34 cellular contexts compared by ENCODE assay signal in genomic region chr11:92501346-92501745, GRCh38.
"Had no signal": no experiment of that assay in that cellular context is flagged by ENCODE, and none has a peak within 500 bp of the region (broad histone marks: within the 10 kb centered on the region; RNA-seq: fewer than 3 reads in every experiment).

No MANE protein-coding gene starts in this region.

- H3K36me3 Mint-ChIP-seq: activated naive CD4-positive, alpha-beta T cell treated with anti-CD3 and anti-CD28 coated beads, Interleukin-2, amount 10 ng/mL, durations not matched to agents 7 days and 5 days; activated naive CD8-positive, alpha-beta T cell; WTC11 had no signal

- FAIRE-seq: TTC549 had no signal

- DNase-seq: activated CD4-positive, alpha-beta T cell treated with anti-CD3 and anti-CD28 coated beads for 36 hours; activated CD4-positive, alpha-beta T cell treated with anti-CD3 and anti-CD28 coated beads, Interleukin-2, amount 10 ng/mL, durations not matched to agents 7 days and 5 days; activated CD4-positive, alpha-beta T cell treated with anti-CD3 and anti-CD28 coated beads, Interleukin-2, amount 50 U/mL, for 48 hours; activated CD8-positive, alpha-beta memory T cell treated with anti-CD3 and anti-CD28 coated beads, Interleukin-2, amount 50 U/mL, for 4 hours; activated effector memory CD4-positive, alpha-beta T cell treated with Interleukin-2 at 50 U/mL for 16 hours; activated naive CD4-positive, alpha-beta T cell treated with anti-CD3 and anti-CD28 coated beads, Interleukin-2, amount 10 ng/mL, durations not matched to agents 7 days and 5 days; activated naive CD8-positive, alpha-beta T cell treated with anti-CD3 and anti-CD28 coated beads, Interleukin-2, amount 50 U/mL, for 24 hours; activated T-cell treated with anti-CD3 and anti-CD28 coated beads for 4 hours; activated T-cell treated with anti-CD3 and anti-CD28 coated beads, Interleukin-2, amount 50 U/mL, for 4 hours; anterior cingulate cortex; brain microvascular endothelial cell; Karpas-422; KBM-7; NCI-H1105; NCI-H1417 treated with DMSO at 0.1 percent for 48 hours; NCI-H187 treated with DMSO at 0.1 percent for 48 hours; NCI-H2081; NCI-H2171; NCI-H510A; NCI-H748 treated with DMSO at 0.1 percent for 48 hours; NK-92 treated with Interleukin-12 subunit alpha and Interleukin-12 subunit beta, amount 100 ng/mL, for 24 hours; PC-3; Peyer's patch; RPMI8226; SHP77 treated with DMSO at 0.1 percent for 48 hours; SK-N-SH had no signal

- H3K4me3 Mint-ChIP-seq: activated CD4-positive, alpha-beta T cell treated with anti-CD3 and anti-CD28 coated beads for 36 hours; activated CD4-positive, alpha-beta T cell treated with anti-CD3 and anti-CD28 coated beads, Interleukin-2, amount 10 ng/mL, durations not matched to agents 7 days and 5 days; activated naive CD4-positive, alpha-beta T cell treated with anti-CD3 and anti-CD28 coated beads, Interleukin-2, amount 10 ng/mL, durations not matched to agents 7 days and 5 days; activated naive CD8-positive, alpha-beta T cell; activated naive CD8-positive, alpha-beta T cell treated with anti-CD3 and anti-CD28 coated beads, Interleukin-2, amount 50 U/mL, for 24 hours; activated T-cell treated with anti-CD3 and anti-CD28 coated beads, Interleukin-2, amount 50 U/mL, for 4 hours; activated T-helper 1 cell treated with anti-CD3 and anti-CD28 coated beads, Interleukin-12 subunit alpha, Interleukin-12 subunit beta, Interleukin-2, Interleukin-4 antibody, amounts not matched to agents 30 ng/mL and 10 ng/mL and 1 ng/mL, durations not matched to agents 14 hours and 24 hours and 36 hours; T-helper 1 cell treated with Interleukin-12 subunit alpha and Interleukin-12 subunit beta and Interleukin-4 antibody, amounts not matched to agents 30 μg/mL and 1 μg/mL, for 36 hours; T-helper 2 cell treated with Interferon-gamma antibody and Interleukin-4, amounts not matched to agents 5 μg/mL and 100 μg/mL, for 36 hours; WTC11 had no signal

- ATAC-seq: activated CD4-positive, alpha-beta T cell treated with anti-CD3 and anti-CD28 coated beads for 36 hours; activated CD4-positive, CD25-positive, alpha-beta regulatory T cell treated with anti-CD3 and anti-CD28 coated beads, Interleukin-2, amount 50 U/mL, for 24 hours; activated naive CD8-positive, alpha-beta T cell treated with anti-CD3 and anti-CD28 coated beads, Interleukin-2, amount 50 U/mL, for 24 hours; activated T-cell treated with anti-CD3 and anti-CD28 coated beads, Interleukin-2, amount 50 U/mL, for 4 hours; PC-3; WTC11 had no signal

- H3K4me3 ChIP-seq: Peyer's patch, SJSA1 had no signal

- H3K27me3 Mint-ChIP-seq: activated CD4-positive, alpha-beta T cell treated with anti-CD3 and anti-CD28 coated beads for 36 hours; activated CD4-positive, alpha-beta T cell treated with anti-CD3 and anti-CD28 coated beads, Interleukin-2, amount 10 ng/mL, durations not matched to agents 7 days and 5 days; activated naive CD4-positive, alpha-beta T cell treated with anti-CD3 and anti-CD28 coated beads, Interleukin-2, amount 10 ng/mL, durations not matched to agents 7 days and 5 days; activated naive CD8-positive, alpha-beta T cell treated with anti-CD3 and anti-CD28 coated beads, Interleukin-2, amount 50 U/mL, for 24 hours had no signal

- H3K9me3 Mint-ChIP-seq: activated CD4-positive, alpha-beta T cell treated with anti-CD3 and anti-CD28 coated beads, Interleukin-2, amount 10 ng/mL, durations not matched to agents 7 days and 5 days; activated naive CD4-positive, alpha-beta T cell treated with anti-CD3 and anti-CD28 coated beads, Interleukin-2, amount 10 ng/mL, durations not matched to agents 7 days and 5 days; activated naive CD8-positive, alpha-beta T cell treated with anti-CD3 and anti-CD28 coated beads, Interleukin-2, amount 50 U/mL, for 24 hours; activated T-cell treated with anti-CD3 and anti-CD28 coated beads, Interleukin-2, amount 50 U/mL, for 4 hours; activated T-helper 1 cell treated with anti-CD3 and anti-CD28 coated beads, Interleukin-12 subunit alpha, Interleukin-12 subunit beta, Interleukin-2, Interleukin-4 antibody, amounts not matched to agents 30 ng/mL and 10 ng/mL and 1 ng/mL, durations not matched to agents 14 hours and 24 hours and 36 hours; T-helper 1 cell treated with Interleukin-12 subunit alpha and Interleukin-12 subunit beta and Interleukin-4 antibody, amounts not matched to agents 30 μg/mL and 1 μg/mL, for 36 hours; T-helper 2 cell treated with Interferon-gamma antibody and Interleukin-4, amounts not matched to agents 5 μg/mL and 100 μg/mL, for 36 hours; WTC11 had no signal

- H3K4me1 Mint-ChIP-seq: activated CD4-positive, alpha-beta T cell treated with anti-CD3 and anti-CD28 coated beads for 36 hours; activated CD4-positive, alpha-beta T cell treated with anti-CD3 and anti-CD28 coated beads, Interleukin-2, amount 10 ng/mL, durations not matched to agents 7 days and 5 days; activated naive CD4-positive, alpha-beta T cell treated with anti-CD3 and anti-CD28 coated beads, Interleukin-2, amount 10 ng/mL, durations not matched to agents 7 days and 5 days; activated naive CD8-positive, alpha-beta T cell treated with anti-CD3 and anti-CD28 coated beads, Interleukin-2, amount 50 U/mL, for 24 hours had no signal

- H3K27ac Mint-ChIP-seq: activated CD4-positive, alpha-beta T cell treated with anti-CD3 and anti-CD28 coated beads for 36 hours; activated CD4-positive, alpha-beta T cell treated with anti-CD3 and anti-CD28 coated beads, Interleukin-2, amount 10 ng/mL, durations not matched to agents 7 days and 5 days; activated naive CD4-positive, alpha-beta T cell treated with anti-CD3 and anti-CD28 coated beads, Interleukin-2, amount 10 ng/mL, durations not matched to agents 7 days and 5 days; activated naive CD8-positive, alpha-beta T cell; activated naive CD8-positive, alpha-beta T cell treated with anti-CD3 and anti-CD28 coated beads, Interleukin-2, amount 50 U/mL, for 24 hours; activated T-helper 1 cell treated with anti-CD3 and anti-CD28 coated beads, Interleukin-12 subunit alpha, Interleukin-12 subunit beta, Interleukin-2, Interleukin-4 antibody, amounts not matched to agents 30 ng/mL and 10 ng/mL and 1 ng/mL, durations not matched to agents 14 hours and 24 hours and 36 hours; T-helper 1 cell treated with Interleukin-12 subunit alpha and Interleukin-12 subunit beta and Interleukin-4 antibody, amounts not matched to agents 30 μg/mL and 1 μg/mL, for 36 hours; T-helper 2 cell treated with Interferon-gamma antibody and Interleukin-4, amounts not matched to agents 5 μg/mL and 100 μg/mL, for 36 hours; WTC11 had no signal
